ENCODE assay signal across 26 cellular contexts in genomic region chr7:130791746-130792145, GRCh38. TPM values are rescaled to one million over a fixed set of nuclear protein-coding genes. Genes with fewer than 3 reads are reported as not detected.
"Had no signal": no experiment of that assay in that cellular context is flagged by ENCODE, and none has a peak within 500 bp of the region (broad histone marks: within the 10 kb centered on the region; RNA-seq: fewer than 3 reads in every experiment).

No MANE protein-coding gene starts in this region.

- H3K9me3 ChIP-seq: adrenal gland had no signal

- H3K27ac ChIP-seq: adrenal gland had no signal

- H3K4me3 ChIP-seq: adrenal gland had no signal

- ATAC-seq: activated CD8-positive, alpha-beta memory T cell treated with anti-CD3 and anti-CD28 coated beads, Interleukin-2, amount 10 ng/mL, durations not matched to agents 7 days and 5 days; T-helper 17 cell; WTC11 had no signal

- DNase-seq: activated CD4-positive, alpha-beta T cell treated with anti-CD3 and anti-CD28 coated beads for 48 hours; activated CD4-positive, alpha-beta T cell treated with anti-CD3 and anti-CD28 coated beads, Interleukin-2, amount 50 U/mL, for 48 hours; activated CD4-positive, CD25-positive, alpha-beta regulatory T cell treated with anti-CD3 and anti-CD28 coated beads, Interleukin-2, amount 50 U/mL, for 72 hours; activated CD8-positive, alpha-beta memory T cell treated with anti-CD3 and anti-CD28 coated beads, Interleukin-2, amount 10 ng/mL, durations not matched to agents 7 days and 5 days; activated gamma-delta T cell treated with Interleukin-2 at 50 U/mL for 16 hours; activated naive CD4-positive, alpha-beta T cell treated with anti-CD3 and anti-CD28 coated beads, Interleukin-2, amount 10 ng/mL, durations not matched to agents 7 days and 5 days; activated naive CD8-positive, alpha-beta T cell treated with anti-CD3 and anti-CD28 coated beads, Interleukin-2, amount 10 ng/mL, durations not matched to agents 7 days and 5 days; activated T-cell treated with anti-CD3 and anti-CD28 coated beads, Interleukin-2, amount 50 U/mL, for 24 hours; adrenal gland; KG1; NCI-H1048; NCI-H146; NCI-H187 treated with DMSO at 0.1 percent for 48 hours; NCI-H345; NCI-H510A; NCI-H526 treated with DMSO at 0.1 percent for 48 hours; NCI-H82; SIG-M5; T-helper 17 cell; T-helper 9 cell had no signal

- H3K36me3 ChIP-seq: adrenal gland had no signal

- H3K27me3 ChIP-seq: adrenal gland had no signal

RNA-seq across cellular contexts. Expression of gene KLF14, which starts 57.7 kb away (rescaled TPM):
- total RNA-seq: activated CD8-positive, alpha-beta memory T cell treated with anti-CD3 and anti-CD28 coated beads, Interleukin-2, amount 10 ng/mL, durations not matched to agents 7 days and 5 days; activated naive CD8-positive, alpha-beta T cell treated with anti-CD3 and anti-CD28 coated beads, Interleukin-2, amount 10 ng/mL, durations not matched to agents 7 days and 5 days; activated T-helper 1 cell treated with anti-CD3 and anti-CD28 coated beads, Interleukin-12 subunit alpha, Interleukin-12 subunit beta, Interleukin-2, Interleukin-4 antibody, amounts not matched to agents 30 ng/mL and 10 ng/mL and 1 ng/mL, durations not matched to agents 14 hours and 24 hours and 36 hours; cardiac septum; LHCN-M2; M059J; OCI-LY7; T-helper 17 cell; WTC11 had no signal
